8 cellular contexts compared by ENCODE assay signal in genomic region chr14:87888136-87888999, GRCh38.
DNase-seq lines count a peak whose midpoint lies in the region; ATAC-seq and TF ChIP-seq lines count a peak whose summit lies in the region.

No MANE protein-coding gene starts in this region.

- no peak overlapping the region for H3K4me3 Mint-ChIP-seq in neural progenitor cell

- TF ChIP-seq CTCF in astrocyte of the spinal cord (IDR thresholded peaks at IDR 0.05; ENCODE audit: low read depth, low read length): peak; percentile 53
- TF ChIP-seq CTCF in neural progenitor cell (IDR thresholded peaks at IDR 0.05): peak; percentile 79

- H3K4me3 ChIP-seq in astrocyte of the spinal cord (ENCODE audit: low read depth, low read length) (no peak overlapping the region), neural progenitor cell (no peak overlapping the region)

- no peaks in the 10 kb centered on the region for H3K79me2 ChIP-seq in neural progenitor cell (ENCODE audit: low read depth)

- no peaks in the 10 kb centered on the region for H3K27me3 ChIP-seq in neural progenitor cell

- in situ Hi-C loops in KBM-7 (cut with MboI; ENCODE audit: low pct_unique_long_range_greater_than_20kb, low sequenced_read_pairs) (no loop called here), astrocyte of the spinal cord (cut with HindIII; ENCODE audit: low sequenced_read_pairs) (no loop called here)

- peak overlapping the region; percentile 34 for H2AFZ ChIP-seq in neural progenitor cell (replicated peaks)

- no peak for ATAC-seq in GM18519 (IDR thresholded peaks at IDR 0.05; ENCODE audit: low FRiP score, unreplicated experiment)

- no peaks in the 10 kb centered on the region for H3K4me1 ChIP-seq in neural progenitor cell

- H3K9me3 ChIP-seq in neural progenitor cell (ENCODE audit: low read depth): no peaks in the 10 kb centered on the region

- no peak overlapping the region for H3K27ac ChIP-seq in neural progenitor cell

- H4K20me1 ChIP-seq in neural progenitor cell (ENCODE audit: low read depth): no peaks in the 10 kb centered on the region

- H3K36me3 Mint-ChIP-seq in neural progenitor cell: no peaks in the 10 kb centered on the region

- no peak overlapping the region for H3K4me2 ChIP-seq in neural progenitor cell

- no peaks in the 10 kb centered on the region for H3K4me1 Mint-ChIP-seq in neural progenitor cell

- no peaks in the 10 kb centered on the region for H3K36me3 ChIP-seq in neural progenitor cell

- H3K9me3 Mint-ChIP-seq in neural progenitor cell: no peaks in the 10 kb centered on the region

- H3K27ac Mint-ChIP-seq in neural progenitor cell: no peak overlapping the region

- H3K27me3 Mint-ChIP-seq in neural progenitor cell (ENCODE audit: insufficient read depth, low read depth): peaks cover 2% of the 10 kb centered on the region

- peak; percentile 12 to 18 for DNase-seq in stimulated activated CD4-positive, alpha-beta T cell treated with anti-CD3 and anti-CD28 coated beads, Interleukin-2, amount 100 ng/mL, for 48 hours
- DNase-seq in stimulated activated CD4-positive, alpha-beta T cell treated with anti-CD3 and anti-CD28 coated beads, Interleukin-4, amount 100 ng/mL, for 1 hour: no peak
- DNase-seq in KBM-7 (peak; percentile 48), astrocyte of the spinal cord (ENCODE audit: low read depth, low spot score) (no peak), neural progenitor cell (ENCODE audit: low spot score) (peak; percentile 48), GM19238 (ENCODE audit: insufficient read length, low spot score) (no peak), KG1 (lab: John Stamatoyannopoulos, UW) (no peak)

- no peak overlapping the region for H3K9ac ChIP-seq in neural progenitor cell

- H3F3A ChIP-seq in neural progenitor cell (ENCODE audit: low read depth): no peaks in the 10 kb centered on the region

Comparison
In these comparisons a context has a peak if more than half of its experiments do, and no peak if none do; other contexts are left out.
1. DNase-seq: peak in stimulated activated CD4-positive, alpha-beta T cell treated with anti-CD3 and anti-CD28 coated beads, Interleukin-2, amount 100 ng/mL, for 48 hours (2 of 2), KBM-7 (single experiment) and neural progenitor cell (single experiment); none in stimulated activated CD4-positive, alpha-beta T cell treated with anti-CD3 and anti-CD28 coated beads, Interleukin-4, amount 100 ng/mL, for 1 hour (single experiment), astrocyte of the spinal cord (single experiment), GM19238 (single experiment) and KG1 (single experiment).